Comparison of ENCODE assay signal across 8 cellular contexts in the genomic region with DNA sequence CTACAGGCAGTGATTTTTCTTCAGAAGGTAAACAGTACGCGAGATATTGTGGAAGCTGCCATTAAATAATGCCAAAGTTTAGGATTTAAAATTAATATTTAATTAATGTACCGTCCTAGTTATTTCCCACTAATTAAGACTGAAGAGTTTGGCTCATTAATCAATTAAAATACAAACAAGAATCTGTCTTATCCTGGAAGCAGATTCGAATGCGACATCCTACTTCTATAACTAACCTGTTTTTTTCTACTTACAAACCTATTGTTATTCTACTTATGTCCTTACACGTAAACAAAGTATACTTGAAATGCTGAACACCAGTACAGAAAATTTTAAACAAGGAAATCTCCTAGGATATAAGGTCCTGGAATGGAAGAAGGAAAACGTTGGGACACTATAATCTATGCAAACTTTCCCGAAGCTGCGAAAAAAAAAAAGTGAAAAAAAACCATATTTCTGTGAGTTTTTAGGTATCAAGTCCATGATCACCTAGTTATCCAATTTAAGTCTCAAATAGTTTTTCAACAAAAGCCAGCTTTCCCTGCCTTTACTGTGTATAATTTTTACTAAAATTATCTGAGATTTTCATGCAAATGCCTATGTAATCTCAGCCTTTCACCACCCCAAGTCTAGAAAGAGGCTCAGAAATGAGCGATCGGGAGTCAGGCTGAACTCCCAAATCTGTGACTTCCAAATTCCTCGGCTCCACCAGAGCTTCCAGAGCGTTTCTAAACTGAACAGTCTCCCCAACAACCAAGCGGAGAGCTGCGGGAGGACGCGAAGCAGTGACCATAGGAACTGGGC. TPM values are rescaled to one million over a fixed set of nuclear protein-coding genes. Genes with fewer than 3 reads are reported as not detected.
DNase-seq lines count a peak whose midpoint lies in the region; ATAC-seq and TF ChIP-seq lines count a peak whose summit lies in the region.

No MANE protein-coding gene starts in this region.

- DNase-seq in activated CD8-positive, alpha-beta memory T cell treated with anti-CD3 and anti-CD28 coated beads, Interleukin-2, amount 10 ng/mL, durations not matched to agents 7 days and 5 days = no peak
- no peak for DNase-seq in activated CD8-positive, alpha-beta memory T cell treated with anti-CD3 and anti-CD28 coated beads, Interleukin-2, amount 50 U/mL, for 4 hours
- DNase-seq in amniotic epithelial cell (ENCODE audit: low read depth) (peak; percentile 10), kidney tubule cell (ENCODE audit: low spot score) (peak; percentile 74), thoracic aorta (ENCODE audit: low spot score) (no peak), C1 segment of cervical spinal cord (lab: John Stamatoyannopoulos, UW) (no peak)

- CTCF ChIA-PET in activated CD8-positive, alpha-beta memory T cell treated with anti-CD3 and anti-CD28 coated beads, Interleukin-2, amount 10 ng/mL, durations not matched to agents 7 days and 5 days (lab: Charles Lee) = interaction anchor here (0.7 to 2.5 kb wide), 6 partner anchors 8 to 45 kb away, joined by 3 to 27 read pairs (median 5); a partner anchor contains a TSS

- H3K4me1 Mint-ChIP-seq in activated CD8-positive, alpha-beta memory T cell treated with anti-CD3 and anti-CD28 coated beads, Interleukin-2, amount 10 ng/mL, durations not matched to agents 7 days and 5 days = peaks cover 25% of the 10 kb centered on the region

- peaks cover 3% of the 10 kb centered on the region for H3K27me3 Mint-ChIP-seq in activated CD8-positive, alpha-beta memory T cell treated with anti-CD3 and anti-CD28 coated beads, Interleukin-2, amount 10 ng/mL, durations not matched to agents 7 days and 5 days

- peak overlapping the region; percentile 97 for H3K4me3 Mint-ChIP-seq in activated CD8-positive, alpha-beta memory T cell treated with anti-CD3 and anti-CD28 coated beads, Interleukin-2, amount 10 ng/mL, durations not matched to agents 7 days and 5 days

- no peaks in the 10 kb centered on the region for H3K9me3 Mint-ChIP-seq in activated CD8-positive, alpha-beta memory T cell treated with anti-CD3 and anti-CD28 coated beads, Interleukin-2, amount 10 ng/mL, durations not matched to agents 7 days and 5 days (ENCODE audit: low read depth)

- peak overlapping the region; percentile 55 to 67 for H3K27ac ChIP-seq in thoracic aorta

- peaks cover 0 to 11% of the 10 kb centered on the region in 2 donors for H3K4me1 ChIP-seq in thoracic aorta (ENCODE audit: control insufficient read depth in 1 of 2, low read depth in 2 of 2)

- no peaks in the 10 kb centered on the region for H3K9me3 ChIP-seq in thoracic aorta

- H3K36me3 ChIP-seq in thoracic aorta = no peaks in the 10 kb centered on the region

- ATAC-seq in activated CD8-positive, alpha-beta memory T cell treated with anti-CD3 and anti-CD28 coated beads, Interleukin-2, amount 10 ng/mL, durations not matched to agents 7 days and 5 days = no peak
- peak; percentile 45 for ATAC-seq in thoracic aorta (ENCODE audit: insufficient number of reproducible peaks, low FRiP score, low read depth)
- no peak for ATAC-seq in GM19351 (IDR thresholded peaks at IDR 0.05; ENCODE audit: unreplicated experiment)
- no peak for ATAC-seq in HG02798 (IDR thresholded peaks at IDR 0.05; ENCODE audit: poor library complexity, unreplicated experiment)

- TF ChIP-seq CTCF in thoracic aorta (IDR thresholded peaks at IDR 0.05) = no peak

- H3K27ac Mint-ChIP-seq in activated CD8-positive, alpha-beta memory T cell treated with anti-CD3 and anti-CD28 coated beads, Interleukin-2, amount 10 ng/mL, durations not matched to agents 7 days and 5 days = peak overlapping the region; percentile 87

- H3K36me3 Mint-ChIP-seq in activated CD8-positive, alpha-beta memory T cell treated with anti-CD3 and anti-CD28 coated beads, Interleukin-2, amount 10 ng/mL, durations not matched to agents 7 days and 5 days = peaks cover 8% of the 10 kb centered on the region

- no peaks in the 10 kb centered on the region for H3K27me3 ChIP-seq in thoracic aorta (replicated peaks; ENCODE audit: insufficient read depth)

- H3K4me3 ChIP-seq in thoracic aorta = peak overlapping the region; percentile 82

RNA-seq across cellular contexts. Expression of a gene that starts 1.2 kb away (rescaled TPM):
- under 1 TPM; 0.47 to 0.58 TPM for total RNA-seq in activated CD8-positive, alpha-beta memory T cell treated with anti-CD3 and anti-CD28 coated beads, Interleukin-2, amount 10 ng/mL, durations not matched to agents 7 days and 5 days
- 1 to 10 TPM in 1 of 2 donors, not detected in 1; 4.9 TPM for total RNA-seq in thoracic aorta

RNA-seq across cellular contexts. Expression of a gene that starts 14.5 kb away (rescaled TPM):
- 1 to 10 TPM; 5.0 to 7.2 TPM for total RNA-seq in activated CD8-positive, alpha-beta memory T cell treated with anti-CD3 and anti-CD28 coated beads, Interleukin-2, amount 10 ng/mL, durations not matched to agents 7 days and 5 days
- 1 to 10 TPM in 1 of 2 donors, under 1 TPM in 1; 0.68 to 8.8 TPM for total RNA-seq in thoracic aorta

RNA-seq across cellular contexts. Expression of a gene that starts 14.5 kb away (rescaled TPM):
- 1 to 10 TPM; 5.3 to 7.2 TPM for total RNA-seq in activated CD8-positive, alpha-beta memory T cell treated with anti-CD3 and anti-CD28 coated beads, Interleukin-2, amount 10 ng/mL, durations not matched to agents 7 days and 5 days
- total RNA-seq in thoracic aorta = 10 to 100 TPM in 1 of 2 donors, 1 to 10 TPM in 1; 9.5 to 13.8 TPM

RNA-seq across cellular contexts. Expression of a gene that starts 40.6 kb away (rescaled TPM):
- 10 to 100 TPM; 57.4 to 63.1 TPM for total RNA-seq in activated CD8-positive, alpha-beta memory T cell treated with anti-CD3 and anti-CD28 coated beads, Interleukin-2, amount 10 ng/mL, durations not matched to agents 7 days and 5 days
- 10 to 100 TPM; 12.0 to 25.9 TPM for total RNA-seq in thoracic aorta

RNA-seq across cellular contexts. Expression of a gene that starts 40.7 kb away (rescaled TPM):
- total RNA-seq in activated CD8-positive, alpha-beta memory T cell treated with anti-CD3 and anti-CD28 coated beads, Interleukin-2, amount 10 ng/mL, durations not matched to agents 7 days and 5 days = 10 to 100 TPM; 24.4 to 26.2 TPM
- 10 to 100 TPM in 1 of 2 donors, 1 to 10 TPM in 1; 8.9 to 24.5 TPM for total RNA-seq in thoracic aorta

Comparison
In these comparisons a context has a peak if more than half of its experiments do, and no peak if none do; other contexts are left out.
1. DNase-seq: peak in amniotic epithelial cell (single experiment) and kidney tubule cell (single experiment); none in activated CD8-positive, alpha-beta memory T cell treated with anti-CD3 and anti-CD28 coated beads, Interleukin-2, amount 10 ng/mL, durations not matched to agents 7 days and 5 days (single experiment), activated CD8-positive, alpha-beta memory T cell treated with anti-CD3 and anti-CD28 coated beads, Interleukin-2, amount 50 U/mL, for 4 hours (single experiment), thoracic aorta (single experiment) and C1 segment of cervical spinal cord (0 of 14).